ENCODE assay signal across 2 cellular contexts in genomic region chr11:2381494-2382128, GRCh38.
TF ChIP-seq lines count a peak whose summit lies in the region.

No MANE protein-coding gene starts in this region.

TF ChIP-seq in H1, 55 proteins besides CTCF, POLR2A, EP300 and RAD21:
- TF ChIP-seq HDAC2 (IDR thresholded peaks at IDR 0.05; ENCODE audit: borderline replicate concordance in 1 of 2, low read depth in 2 of 2, low read length in 2 of 2) (no peak), MAFK (IDR thresholded peaks at IDR 0.05; ENCODE audit: low read depth, low read length) (no peak), USF2 (IDR thresholded peaks at IDR 0.05; ENCODE audit: low read length) (no peak), TBP (IDR thresholded peaks at IDR 0.05; ENCODE audit: low read depth, low read length) (no peak), FOSL1 (IDR thresholded peaks at IDR 0.05; ENCODE audit: insufficient read depth, low read depth, low read length) (no peak), GTF2F1 (IDR thresholded peaks at IDR 0.05; ENCODE audit: borderline replicate concordance, low read depth, low read length) (no peak), SAP30 (IDR thresholded peaks at IDR 0.05; ENCODE audit: insufficient read depth, insufficient replicate concordance, low read length) (no peak), RNF2 (IDR thresholded peaks at IDR 0.05; ENCODE audit: borderline replicate concordance, low read depth, low read length, missing control alignments, poor library complexity, severe bottlenecking) (no peak), KDM1A (IDR thresholded peaks at IDR 0.05; ENCODE audit: borderline replicate concordance, low read length) (no peak), CHD2 (IDR thresholded peaks at IDR 0.05; ENCODE audit: low read length) (no peak), KDM5A (IDR thresholded peaks at IDR 0.05; ENCODE audit: low read length) (no peak), NRF1 (IDR thresholded peaks at IDR 0.05; ENCODE audit: low read depth, low read length) (no peak), ATF2 (IDR thresholded peaks at IDR 0.05; ENCODE audit: low read length) (no peak), EGR1 (IDR thresholded peaks at IDR 0.05; ENCODE audit: borderline replicate concordance, low read depth, low read length) (no peak), ZNF274 (IDR thresholded peaks at IDR 0.05; ENCODE audit: borderline replicate concordance, extremely low read depth, low read length) (no peak), SIN3A (conservative IDR thresholded peaks at IDR 0.05 in 1 of 2, IDR thresholded peaks at IDR 0.05 in 1 of 2; ENCODE audit: low read depth in 1 of 2, low read length in 2 of 2) (no peak), TCF12 (IDR thresholded peaks at IDR 0.05; ENCODE audit: low read depth, low read length) (no peak), CHD1 (IDR thresholded peaks at IDR 0.05; ENCODE audit: low read depth, low read length) (no peak), MAX (IDR thresholded peaks at IDR 0.05) (no peak)

TF ChIP-seq in SK-N-SH, 30 proteins besides CTCF, POLR2A, EP300 and RAD21:
- TF ChIP-seq PBX3 (IDR thresholded peaks at IDR 0.05) = no peak
- no peak for TF ChIP-seq FOSL2 (IDR thresholded peaks at IDR 0.05; ENCODE audit: borderline replicate concordance, low read depth)
- TF ChIP-seq USF1 (IDR thresholded peaks at IDR 0.05; ENCODE audit: borderline replicate concordance, low read depth) = no peak
- TF ChIP-seq MAX (IDR thresholded peaks at IDR 0.05; ENCODE audit: low read depth) = no peak
- no peak for TF ChIP-seq EZH2phosphoT487 (IDR thresholded peaks at IDR 0.05; ENCODE audit: borderline replicate concordance, low read depth)
- no peak for TF ChIP-seq TCF12 (IDR thresholded peaks at IDR 0.05)
- no peak for TF ChIP-seq YY1 (IDR thresholded peaks at IDR 0.05; ENCODE audit: low read depth)
- no peak for TF ChIP-seq SMC3 (IDR thresholded peaks at IDR 0.05; ENCODE audit: low read depth, low read length)
- TF ChIP-seq IRF3 (IDR thresholded peaks at IDR 0.05; ENCODE audit: low read depth, low read length) = no peak
- TF ChIP-seq ZBTB33 (IDR thresholded peaks at IDR 0.05; ENCODE audit: borderline replicate concordance, low read depth) = no peak
- no peak for TF ChIP-seq TEAD4 (IDR thresholded peaks at IDR 0.05; ENCODE audit: borderline replicate concordance, insufficient read depth)
- no peak for TF ChIP-seq TAF1 (IDR thresholded peaks at IDR 0.05; ENCODE audit: borderline replicate concordance, low read depth, low read length)
- no peak for TF ChIP-seq USF2 (IDR thresholded peaks at IDR 0.05; ENCODE audit: borderline replicate concordance, low read depth, low read length)
- no peak for TF ChIP-seq GABPA (IDR thresholded peaks at IDR 0.05; ENCODE audit: low read depth)
- no peak for TF ChIP-seq SIN3A (IDR thresholded peaks at IDR 0.05; ENCODE audit: borderline replicate concordance, low read depth, low read length)
- no peak for TF ChIP-seq CHD2 (IDR thresholded peaks at IDR 0.05; ENCODE audit: low read length, partially characterized antibody)
- TF ChIP-seq RCOR1 (IDR thresholded peaks at IDR 0.05; ENCODE audit: low read length) = no peak
- no peak for TF ChIP-seq GATA2 (CRISPR knock-in tag; IDR thresholded peaks at IDR 0.05)
- no peak for TF ChIP-seq RXRA (IDR thresholded peaks at IDR 0.05; ENCODE audit: borderline replicate concordance, low read depth)
- TF ChIP-seq POLR2AphosphoS5 (IDR thresholded peaks at IDR 0.05; ENCODE audit: low read depth, low read length) = no peak
